ENCODE assay signal across 22 cellular contexts in the genomic region with DNA sequence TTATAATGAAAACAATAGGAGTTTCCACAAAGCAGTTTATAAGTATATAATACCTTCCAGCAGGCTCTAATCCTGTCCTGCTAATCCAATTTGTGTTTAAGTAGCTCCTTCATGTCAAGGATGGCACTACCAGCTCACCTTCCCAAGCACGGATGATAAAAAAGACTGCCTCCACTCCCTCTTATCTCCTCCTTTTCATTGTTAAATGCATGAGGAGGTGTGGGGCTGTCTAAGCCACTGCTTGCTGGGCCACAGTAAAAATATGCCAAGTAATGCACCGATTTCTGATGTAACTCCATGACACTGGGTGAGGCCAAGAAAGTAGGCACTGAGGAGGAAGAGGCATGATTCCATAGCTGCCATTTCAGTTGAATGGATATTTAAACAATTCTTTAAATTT.
"Had no signal": no experiment of that assay in that cellular context is flagged by ENCODE, and none has a peak within 500 bp of the region (broad histone marks: within the 10 kb centered on the region; RNA-seq: fewer than 3 reads in every experiment).

No MANE protein-coding gene starts in this region.

- DNase-seq: activated CD4-positive, alpha-beta T cell treated with anti-CD3 and anti-CD28 coated beads for 4 hours; activated CD8-positive, alpha-beta memory T cell treated with anti-CD3 and anti-CD28 coated beads, Interleukin-2, amount 50 U/mL, for 4 hours; activated CD8-positive, alpha-beta T cell treated with anti-CD3 and anti-CD28 coated beads for 36 hours; activated gamma-delta T cell treated with Interleukin-2 at 50 U/mL for 16 hours; activated naive CD4-positive, alpha-beta T cell treated with anti-CD3 and anti-CD28 coated beads, Interleukin-2, amount 10 ng/mL, durations not matched to agents 7 days and 5 days; activated naive CD8-positive, alpha-beta T cell treated with anti-CD3 and anti-CD28 coated beads for 36 hours; activated T-cell treated with anti-CD3 and anti-CD28 coated beads, Interleukin-2, amount 50 U/mL, for 72 hours; brain microvascular endothelial cell; MM.1S; NCI-H1105; NCI-H1436; NCI-H1694 treated with DMSO at 0.1 percent for 48 hours; NCI-H2029 treated with DMSO at 0.1 percent for 48 hours; NCI-H446; NCI-H526 treated with DMSO at 0.1 percent for 48 hours; PC-3; SHP77 treated with DMSO at 0.1 percent for 48 hours; T-helper 17 cell; T-helper 9 cell had no signal

- H3K36me3 ChIP-seq: brain microvascular endothelial cell, cardiac muscle cell had no signal

- H3K4me3 Mint-ChIP-seq: activated CD8-positive, alpha-beta T cell treated with anti-CD3 and anti-CD28 coated beads for 36 hours; activated naive CD4-positive, alpha-beta T cell treated with anti-CD3 and anti-CD28 coated beads, Interleukin-2, amount 10 ng/mL, durations not matched to agents 7 days and 5 days; activated naive CD8-positive, alpha-beta T cell treated with anti-CD3 and anti-CD28 coated beads for 36 hours; activated T-cell treated with anti-CD3 and anti-CD28 coated beads, Interleukin-2, amount 50 U/mL, for 72 hours; T-helper 17 cell had no signal

- ATAC-seq: activated CD8-positive, alpha-beta T cell treated with anti-CD3 and anti-CD28 coated beads for 36 hours; activated T-cell treated with anti-CD3 and anti-CD28 coated beads, Interleukin-2, amount 50 U/mL, for 72 hours; PC-3; T-helper 17 cell had no signal

- H3K27me3 Mint-ChIP-seq: activated CD8-positive, alpha-beta T cell treated with anti-CD3 and anti-CD28 coated beads for 36 hours; activated naive CD4-positive, alpha-beta T cell treated with anti-CD3 and anti-CD28 coated beads, Interleukin-2, amount 10 ng/mL, durations not matched to agents 7 days and 5 days; activated naive CD8-positive, alpha-beta T cell treated with anti-CD3 and anti-CD28 coated beads for 36 hours; T-helper 17 cell had no signal

- H3K4me1 Mint-ChIP-seq: activated naive CD4-positive, alpha-beta T cell treated with anti-CD3 and anti-CD28 coated beads, Interleukin-2, amount 10 ng/mL, durations not matched to agents 7 days and 5 days; activated naive CD8-positive, alpha-beta T cell treated with anti-CD3 and anti-CD28 coated beads for 36 hours; T-helper 17 cell had no signal

- H3K27me3 ChIP-seq: brain microvascular endothelial cell, cardiac muscle cell had no signal

- H3K27ac ChIP-seq: brain microvascular endothelial cell, cardiac muscle cell, VCaP had no signal

- H3K27ac Mint-ChIP-seq: activated CD8-positive, alpha-beta T cell treated with anti-CD3 and anti-CD28 coated beads for 36 hours; activated naive CD4-positive, alpha-beta T cell treated with anti-CD3 and anti-CD28 coated beads, Interleukin-2, amount 10 ng/mL, durations not matched to agents 7 days and 5 days; activated naive CD8-positive, alpha-beta T cell treated with anti-CD3 and anti-CD28 coated beads for 36 hours; activated T-cell treated with anti-CD3 and anti-CD28 coated beads, Interleukin-2, amount 50 U/mL, for 72 hours; activated T-helper 2 cell treated with anti-CD3 and anti-CD28 coated beads, Interferon-gamma antibody, Interleukin-2, Interleukin-4, amounts not matched to agents 10 μg/mL and 5 μg/mL and 100 μg/mL, durations not matched to agents 14 hours and 24 hours and 36 hours had no signal

- H3K4me3 ChIP-seq: cardiac muscle cell had no signal

- H3K36me3 Mint-ChIP-seq: activated naive CD4-positive, alpha-beta T cell treated with anti-CD3 and anti-CD28 coated beads, Interleukin-2, amount 10 ng/mL, durations not matched to agents 7 days and 5 days had no signal
